In genomic region chr9:129111143-129111761, GRCh38 we compare ENCODE assay signal across 8 cellular contexts. TPM values are rescaled to one million over a fixed set of nuclear protein-coding genes. Genes with fewer than 3 reads are reported as not detected.
A peak's percentile ranks its signal among the peaks of the same experiment; 100 is the strongest.
DNase-seq lines count a peak whose midpoint lies in the region; ATAC-seq and TF ChIP-seq lines count a peak whose summit lies in the region.

PTPA (plus strand) TSS chr9:129111415; CDS start chr9:129111601, 186 bp downstream.

- H2AFZ ChIP-seq in OCI-LY3 (ENCODE audit: low read depth, low read length), result peak within 1 kb of the TSS; percentile 80

- H3K4me2 ChIP-seq in OCI-LY3 (ENCODE audit: low read length), result peak within 1 kb of the TSS; percentile 100

- H3K4me3 ChIP-seq in OCI-LY3 (ENCODE audit: low read length), result peak within 1 kb of the TSS; percentile 92
- H3K4me3 ChIP-seq in mucosa of descending colon, result peak within 1 kb of the TSS; percentile 72

- no peaks in the 10 kb centered on the region; the same call in none of the 2 replicates for H3K27me3 ChIP-seq in OCI-LY3 (ENCODE audit: low read depth, low read length)

- DNase-seq in CMK (ENCODE audit: low read depth) (peak; percentile 72), HUDEP-2 (lab: John Stamatoyannopoulos, UW; ENCODE audit: unreplicated experiment in 76 of 76) (peak in 74 of 76 experiments; percentile 10 to 87 (median 72)), activated T-cell treated with anti-CD3 and anti-CD28 coated beads for 1 hour (ENCODE audit: low read depth) (peak; percentile 76), epidermal melanocyte (ENCODE audit: insufficient read length, low spot score) (peak; percentile 95), mucosa of descending colon (peak; percentile 89 to 92 (median 91))
- DNase-seq in stimulated activated CD8-positive, alpha-beta memory T cell treated with anti-CD3 and anti-CD28 coated beads, Interleukin-4, amount 100 ng/mL, for 4 hours (ENCODE audit: low read depth in 2 of 2, low spot score in 1 of 2), result peak; percentile 58 to 73

- no peaks in the 10 kb centered on the region for H3K9me3 ChIP-seq in OCI-LY3 (ENCODE audit: insufficient read depth, low read length)
- no peaks in the 10 kb centered on the region for H3K9me3 ChIP-seq in mucosa of descending colon

- peak; percentile 72 for ATAC-seq in GM21360 (IDR thresholded peaks at IDR 0.05; ENCODE audit: unreplicated experiment)
- ATAC-seq in mucosa of descending colon, result peak; percentile 85

- TF ChIP-seq CTCF in OCI-LY3 (IDR thresholded peaks at IDR 0.05; ENCODE audit: low read depth, low read length) (no peak), mucosa of descending colon (IDR thresholded peaks at IDR 0.05) (no peak)

- H3K79me2 ChIP-seq in OCI-LY3 (ENCODE audit: low read length), result peaks cover 46% of the 10 kb centered on the region

- intact Hi-C loops in mucosa of descending colon (cut with DNase I, micrococcal nuclease), result no loop called here

- H3K9ac ChIP-seq in OCI-LY3 (ENCODE audit: low read length), result peak within 1 kb of the TSS; percentile 91

- H3K27ac ChIP-seq in OCI-LY3 (ENCODE audit: low read length), result peak within 1 kb of the TSS; percentile 65

- peaks cover 20% of the 10 kb centered on the region for H3K4me1 ChIP-seq in OCI-LY3 (ENCODE audit: low read length)
- H3K4me1 ChIP-seq in mucosa of descending colon (ENCODE audit: low read depth), result peaks cover 36% of the 10 kb centered on the region

- H4K20me1 ChIP-seq in OCI-LY3 (ENCODE audit: insufficient read depth, low read length), result peaks cover 16% of the 10 kb centered on the region; the same call in 1 of the 2 replicates

- no peaks in the 10 kb centered on the region for H3K36me3 ChIP-seq in OCI-LY3 (replicated peaks; ENCODE audit: low read depth, low read length)
- H3K36me3 ChIP-seq in mucosa of descending colon (ENCODE audit: low read depth), result peaks cover 4% of the 10 kb centered on the region

RNA-seq across cellular contexts. Expression of gene PTPA, which starts in this region (rescaled TPM):
- 100 to 1,000 TPM in 2 of 3 donors, 10 to 100 TPM in 1; 95.3 to 109 (median 109) TPM for total RNA-seq in mucosa of descending colon

Comparison
In these comparisons a context has a peak if more than half of its experiments do, and no peak if none do; other contexts are left out.
1. Peak in every context shown above with its lines: DNase-seq, ATAC-seq, H3K4me3 ChIP-seq and H3K27ac ChIP-seq.